Comparison of ENCODE assay signal across 7 cellular contexts in genomic region chr10:76029782-76030181, GRCh38.
"Had no signal": no experiment of that assay in that cellular context is flagged by ENCODE, and none has a peak within 500 bp of the region (broad histone marks: within the 10 kb centered on the region; RNA-seq: fewer than 3 reads in every experiment).

No MANE protein-coding gene starts in this region.

- H3K27ac ChIP-seq: HL-60, KMS-11 had no signal

- FAIRE-seq: HTR-8/SVneo, K562 had no signal

- ATAC-seq: K562 had no signal

- DNase-seq: IMR-90, KBM-7, KG1 had no signal

- H3K4me3 ChIP-seq: K562 had no signal

- H3K9ac ChIP-seq: KMS-11 had no signal

- H3K4me2 ChIP-seq: KMS-11 had no signal
